Comparison of ENCODE assay signal across 9 cellular contexts in genomic region chr22:37930270-37930951, GRCh38. TPM values are rescaled to one million over a fixed set of nuclear protein-coding genes. Genes with fewer than 3 reads are reported as not detected.
DNase-seq lines count a peak whose midpoint lies in the region; ATAC-seq and TF ChIP-seq lines count a peak whose summit lies in the region.
"Had no signal": no experiment of that assay in that cellular context is flagged by ENCODE, and none has a peak within 500 bp of the region (broad histone marks: within the 10 kb centered on the region; RNA-seq: fewer than 3 reads in every experiment).

No MANE protein-coding gene starts in this region.

- H3K4me1 ChIP-seq in Loucy (ENCODE audit: insufficient read depth, low read length, poor library complexity, severe bottlenecking) (peaks cover 3% of the 10 kb centered on the region), prostate gland (replicated peaks) (peaks cover 17% of the 10 kb centered on the region)

- no peak overlapping the region for H2AFZ ChIP-seq in Loucy (ENCODE audit: low read length)

- intact Hi-C loops in prostate gland (cut with DNase I), result no loop called here
- intact Hi-C loops in lower leg skin (cut with DNase I; ENCODE audit: low total_unique reads), result loop anchor here (10.0 kb wide), 2 partner anchors 56 to 116 kb away; no protein-coding TSS in a partner anchor

- H3K36me3 Mint-ChIP-seq in effector memory CD8-positive, alpha-beta T cell (ENCODE audit: insufficient read depth), result peaks cover 18% of the 10 kb centered on the region

- no peaks in the 10 kb centered on the region for H3K27me3 ChIP-seq in Loucy (ENCODE audit: insufficient read depth, low read length, poor library complexity, severe bottlenecking)
- H3K27me3 ChIP-seq in prostate gland (replicated peaks; ENCODE audit: insufficient read depth), result no peaks in the 10 kb centered on the region

- no peak for ATAC-seq in effector memory CD8-positive, alpha-beta T cell (replicated peaks)
- ATAC-seq in GM18909 (IDR thresholded peaks at IDR 0.05; ENCODE audit: poor library complexity, unreplicated experiment), result no peak
- ATAC-seq in HG02884 (IDR thresholded peaks at IDR 0.05; ENCODE audit: unreplicated experiment), result no peak

- H3K79me2 ChIP-seq in Loucy (ENCODE audit: insufficient read depth, low read length), result no peaks in the 10 kb centered on the region

- H3K9ac ChIP-seq in Loucy (ENCODE audit: low read depth, low read length, poor library complexity, severe bottlenecking), result no peak overlapping the region

- no peak overlapping the region for H3K4me2 ChIP-seq in Loucy (ENCODE audit: low read depth, low read length, poor library complexity, severe bottlenecking)

- H3K4me3 ChIP-seq in Loucy (ENCODE audit: low read length, poor library complexity, severe bottlenecking) (no peak overlapping the region), prostate gland (no peak overlapping the region), lower leg skin (ENCODE audit: low read depth, poor library complexity, severe bottlenecking) (no peak overlapping the region)

- H3K9me3 ChIP-seq in Loucy (ENCODE audit: insufficient read depth, low read depth, low read length), result no peaks in the 10 kb centered on the region
- no peaks in the 10 kb centered on the region for H3K9me3 ChIP-seq in prostate gland

- no peaks in the 10 kb centered on the region for H3K9me2 ChIP-seq in Loucy (replicated peaks; ENCODE audit: low read depth, low read length)

- H4K20me1 ChIP-seq in Loucy (ENCODE audit: insufficient read depth, low read length, poor library complexity, severe bottlenecking), result no peaks in the 10 kb centered on the region

- DNase-seq in ELF-1 (ENCODE audit: low read depth, low spot score) (peak; percentile 31), prostate gland (ENCODE audit: low spot score) (no peak), COR-L47 (lab: John Stamatoyannopoulos, UW) (no peak), lower leg skin (ENCODE audit: low spot score in 2 of 2) (no peak)
- DNase-seq in effector memory CD8-positive, alpha-beta T cell, result no peak

- H3K27ac Mint-ChIP-seq in effector memory CD8-positive, alpha-beta T cell, result peak overlapping the region; percentile 44 to 53
- H3K27ac Mint-ChIP-seq: stimulated activated naive CD8-positive, alpha-beta T cell treated with anti-CD3 and anti-CD28 coated beads, Interleukin-15, Interleukin-2, amounts not matched to agents 100 ng/mL and 50 ng/mL, for 24 hours had no signal

- no peaks in the 10 kb centered on the region for H3K9me3 Mint-ChIP-seq in effector memory CD8-positive, alpha-beta T cell
- H3K9me3 Mint-ChIP-seq: stimulated activated naive CD8-positive, alpha-beta T cell treated with anti-CD3 and anti-CD28 coated beads, Interleukin-15, Interleukin-2, amounts not matched to agents 100 ng/mL and 50 ng/mL, for 24 hours had no signal

- H3F3A ChIP-seq in Loucy (ENCODE audit: low read depth), result no peaks in the 10 kb centered on the region

- no peak overlapping the region for H3K4me3 Mint-ChIP-seq in effector memory CD8-positive, alpha-beta T cell
- H3K4me3 Mint-ChIP-seq: stimulated activated naive CD8-positive, alpha-beta T cell treated with anti-CD3 and anti-CD28 coated beads, Interleukin-15, Interleukin-2, amounts not matched to agents 100 ng/mL and 50 ng/mL, for 24 hours had no signal

- TF ChIP-seq CTCF in Loucy (conservative IDR thresholded peaks at IDR 0.05; ENCODE audit: low read length) (peak; percentile 48), prostate gland (IDR thresholded peaks at IDR 0.05) (peak in 3 of 4 experiments; percentile 14 to 38 (median 37)), lower leg skin (IDR thresholded peaks at IDR 0.05) (no peak)

- peak overlapping the region in 1 of 2 donors; percentile 48 for H3K27ac ChIP-seq in prostate gland

- no peak for TF ChIP-seq POLR2A in prostate gland (IDR thresholded peaks at IDR 0.05)
- TF ChIP-seq POLR2A in lower leg skin (IDR thresholded peaks at IDR 0.05), result no peak

- H3K4me1 Mint-ChIP-seq in effector memory CD8-positive, alpha-beta T cell (ENCODE audit: low read depth in 2 of 2), result peaks cover 18 to 20% of the 10 kb centered on the region in 2 donors

- 64% methylated on average over 11 of the region's 11 CpGs for WGBS in prostate gland
- 61 to 74% methylated on average over 4 to 10 of the region's 11 CpGs for WGBS in lower leg skin, 2 donors

- H3K27me3 Mint-ChIP-seq in effector memory CD8-positive, alpha-beta T cell, result no peaks in the 10 kb centered on the region
- H3K27me3 Mint-ChIP-seq: stimulated activated naive CD8-positive, alpha-beta T cell treated with anti-CD3 and anti-CD28 coated beads, Interleukin-15, Interleukin-2, amounts not matched to agents 100 ng/mL and 50 ng/mL, for 24 hours had no signal

- H3K36me3 ChIP-seq in Loucy (ENCODE audit: insufficient read depth, low read length) (peaks cover 27% of the 10 kb centered on the region; the same call in 1 of the 2 replicates), prostate gland (peaks cover 0 to 20% of the 10 kb centered on the region in 2 donors)

RNA-seq across cellular contexts. Expression of gene C22orf23, which starts 23.0 kb away (rescaled TPM):
- total RNA-seq in prostate gland (1 to 10 TPM in 1 of 2 donors, not detected in 1; 9.7 TPM), lower leg skin (not detected)

RNA-seq across cellular contexts. Expression of gene POLR2F, which starts 23.1 kb away (rescaled TPM):
- total RNA-seq in prostate gland (100 to 1,000 TPM in 1 of 2 donors, 10 to 100 TPM in 1; 63.1 to 157 TPM), lower leg skin (10 to 100 TPM; 33.3 to 83.9 (median 57.6) TPM)

RNA-seq across cellular contexts. Expression of gene MICALL1, which starts 24.3 kb away (rescaled TPM):
- 10 to 100 TPM; 42.8 to 62.8 TPM for total RNA-seq in prostate gland
- total RNA-seq in lower leg skin, result 100 to 1,000 TPM; 124 to 150 (median 143) TPM

RNA-seq across cellular contexts. Expression of gene SOX10, which starts 53.9 kb away (rescaled TPM):
- 1 to 10 TPM; 3.3 to 8.1 TPM for total RNA-seq in prostate gland
- 10 to 100 TPM in 3 of 4 donors, 1 to 10 TPM in 1; 7.8 to 45.2 (median 29.7) TPM for total RNA-seq in lower leg skin

Comparison
In these comparisons a context has a peak if more than half of its experiments do, and no peak if none do; other contexts are left out.
1. CTCF ChIP-seq: peak in Loucy (single experiment) and prostate gland (3 of 4); none in lower leg skin (0 of 3).